In genomic region chr16:19391185-19391776, GRCh38 we compare ENCODE assay signal across 10 cellular contexts. TPM values are rescaled to one million over a fixed set of nuclear protein-coding genes. Genes with fewer than 3 reads are reported as not detected.
"Had no signal": no experiment of that assay in that cellular context is flagged by ENCODE, and none has a peak within 500 bp of the region (broad histone marks: within the 10 kb centered on the region; RNA-seq: fewer than 3 reads in every experiment).

No MANE protein-coding gene starts in this region.

RNA-seq across cellular contexts. Expression of gene TMC5, which starts 26.4 kb away (rescaled TPM):
- total RNA-seq: activated B cell treated with CpG ODN at 0.5 μM for 24 hours; activated CD4-positive, alpha-beta memory T cell treated with anti-CD3 and anti-CD28 coated beads for 36 hours; activated CD4-positive, alpha-beta T cell treated with anti-CD3 and anti-CD28 coated beads for 36 hours; activated CD4-positive, alpha-beta T cell treated with anti-CD3 and anti-CD28 coated beads, Interleukin-2, amount 10 ng/mL, durations not matched to agents 24 days and 14 days; activated CD4-positive, alpha-beta T cell treated with anti-CD3 and anti-CD28 coated beads, Interleukin-2, amount 10 ng/mL, durations not matched to agents 7 days and 5 days; activated CD8-positive, alpha-beta memory T cell treated with anti-CD3 and anti-CD28 coated beads for 36 hours; activated CD8-positive, alpha-beta T cell treated with anti-CD3 and anti-CD28 coated beads for 36 hours; activated CD8-positive, alpha-beta T cell treated with anti-CD3 and anti-CD28 coated beads, Interleukin-2, amount 10 ng/mL, durations not matched to agents 7 days and 5 days; T-helper 1 cell treated with Interleukin-12 subunit alpha and Interleukin-12 subunit beta and Interleukin-4 antibody, amounts not matched to agents 30 ng/mL and 1 ng/mL, for 36 hours; T-helper 2 cell treated with Interferon-gamma antibody and Interleukin-4, amounts not matched to agents 100 ng/mL and 5 ng/mL, for 36 hours had no signal
